ENCODE assay signal across 12 cellular contexts in genomic region chr2:240023792-240024191, GRCh38. TPM values are rescaled to one million over a fixed set of nuclear protein-coding genes. Genes with fewer than 3 reads are reported as not detected.
DNase-seq lines count a peak whose midpoint lies in the region; ATAC-seq and TF ChIP-seq lines count a peak whose summit lies in the region.
"Had no signal": no experiment of that assay in that cellular context is flagged by ENCODE, and none has a peak within 500 bp of the region (broad histone marks: within the 10 kb centered on the region; RNA-seq: fewer than 3 reads in every experiment).

No MANE protein-coding gene starts in this region.

- H3K27ac ChIP-seq in heart left ventricle = no peak overlapping the region
- no peak overlapping the region for H3K27ac ChIP-seq in right cardiac atrium (ENCODE audit: low read length)
- no peak overlapping the region for H3K27ac ChIP-seq in iPS-20b (ENCODE audit: low read length)
- no peak overlapping the region for H3K27ac ChIP-seq in vagina

- WGBS in heart left ventricle, 4 donors = 59 to 74% (median 66%) methylated on average over 9 of the region's 9 CpGs
- WGBS in right cardiac atrium = 76% methylated on average over 9 of the region's 9 CpGs

- CTCF ChIA-PET in activated CD4-positive, alpha-beta memory T cell treated with anti-CD3 and anti-CD28 coated beads for 36 hours (lab: Charles Lee) = no interaction called here

- H3K4me3 ChIP-seq in heart left ventricle = peak overlapping the region in 9 of 12 donors; percentile 85 to 99 (median 96)
- no peak overlapping the region for H3K4me3 ChIP-seq in right cardiac atrium (ENCODE audit: low read length)
- H3K4me3 ChIP-seq in iPS-20b (ENCODE audit: low read length) = peak overlapping the region; percentile 95
- H3K4me3 ChIP-seq in vagina = peak overlapping the region; percentile 81 to 96

- peaks cover 19% of the 10 kb centered on the region for H3K4me1 Mint-ChIP-seq in activated CD4-positive, alpha-beta memory T cell treated with anti-CD3 and anti-CD28 coated beads for 36 hours (ENCODE audit: low read depth)

- peak overlapping the region; percentile 93 for H3K4me3 Mint-ChIP-seq in activated CD4-positive, alpha-beta memory T cell treated with anti-CD3 and anti-CD28 coated beads for 36 hours

- peak overlapping the region; percentile 87 for H3K27ac Mint-ChIP-seq in activated CD4-positive, alpha-beta memory T cell treated with anti-CD3 and anti-CD28 coated beads for 36 hours

- no peak for DNase-seq in heart left ventricle
- no peak for DNase-seq in right cardiac atrium
- peak; percentile 15 for DNase-seq in activated CD4-positive, alpha-beta memory T cell treated with anti-CD3 and anti-CD28 coated beads for 36 hours
- no peak for DNase-seq in vagina (ENCODE audit: extremely low spot score in 2 of 2)
- no peak for DNase-seq in NCI-H1436 treated with DMSO at 0.1 percent for 48 hours (lab: John Stamatoyannopoulos, UW)
- DNase-seq in SK-N-DZ (ENCODE audit: low spot score) = no peak
- DNase-seq: DMS 273 treated with DMSO at 0.1 percent for 48 hours had no signal

- H3K9me3 ChIP-seq in heart left ventricle = no peaks in the 10 kb centered on the region
- no peaks in the 10 kb centered on the region for H3K9me3 ChIP-seq in right cardiac atrium (ENCODE audit: control insufficient read depth, low read length)
- no peaks in the 10 kb centered on the region for H3K9me3 ChIP-seq in iPS-20b (ENCODE audit: insufficient read depth, low read depth, low read length)
- H3K9me3 ChIP-seq in vagina = no peaks in the 10 kb centered on the region

- H3K27me3 Mint-ChIP-seq in activated CD4-positive, alpha-beta memory T cell treated with anti-CD3 and anti-CD28 coated beads for 36 hours = no peaks in the 10 kb centered on the region

- no peak for TF ChIP-seq POLR2A in heart left ventricle (IDR thresholded peaks at IDR 0.05)
- no peak for TF ChIP-seq POLR2A in vagina (IDR thresholded peaks at IDR 0.05)

- peak overlapping the region; percentile 80; the same call in 1 of the 2 replicates for H3K9ac ChIP-seq in iPS-20b (ENCODE audit: low read depth, low read length)

- H3K36me3 Mint-ChIP-seq in activated CD4-positive, alpha-beta memory T cell treated with anti-CD3 and anti-CD28 coated beads for 36 hours = peaks cover 16% of the 10 kb centered on the region

- no peaks in the 10 kb centered on the region for H3K9me3 Mint-ChIP-seq in activated CD4-positive, alpha-beta memory T cell treated with anti-CD3 and anti-CD28 coated beads for 36 hours

- peaks cover 0 to 33% (median 15%) of the 10 kb centered on the region in 12 donors for H3K4me1 ChIP-seq in heart left ventricle
- no peaks in the 10 kb centered on the region for H3K4me1 ChIP-seq in right cardiac atrium (ENCODE audit: control insufficient read depth, insufficient read depth, low read length)
- H3K4me1 ChIP-seq in iPS-20b (ENCODE audit: insufficient read depth, low read length) = no peaks in the 10 kb centered on the region
- H3K4me1 ChIP-seq in vagina = peaks cover 28% of the 10 kb centered on the region

- H3K27me3 ChIP-seq in heart left ventricle (no peaks in the 10 kb centered on the region), right cardiac atrium (ENCODE audit: control insufficient read depth, insufficient read depth) (no peaks in the 10 kb centered on the region), iPS-20b (ENCODE audit: insufficient read depth, low read length) (no peaks in the 10 kb centered on the region), vagina (no peaks in the 10 kb centered on the region)

- TF ChIP-seq CTCF in heart left ventricle (IDR thresholded peaks at IDR 0.05) (no peak), vagina (IDR thresholded peaks at IDR 0.05) (no peak)

- intact Hi-C loops in heart left ventricle (cut with DNase I) (loop anchor here in 2 of 10 donors (2.0 to 10.0 kb wide), 2 partner anchors 113 to 541 kb away; partner anchors contain the start of genes COPS9 (in 1 of the 2), DUSP28 (in 1 of the 2) and RNPEPL1 (in 1 of the 2)), right cardiac atrium (cut with DNase I) (no loop called here), vagina (cut with DNase I) (no loop called here)
- intact Hi-C loops in activated CD4-positive, alpha-beta memory T cell treated with anti-CD3 and anti-CD28 coated beads for 36 hours (cut with micrococcal nuclease) = loop anchor here (5.0 to 10.0 kb wide), 3 partner anchors 541 to 1329 kb away; partner anchors contain the start of genes DUSP28, HDAC4 and RNPEPL1

- POLR2A ChIA-PET in activated CD4-positive, alpha-beta memory T cell treated with anti-CD3 and anti-CD28 coated beads for 36 hours (lab: Charles Lee) = no interaction called here

- ATAC-seq in heart left ventricle (no peak), right cardiac atrium (no peak), GM21367 (IDR thresholded peaks at IDR 0.05; ENCODE audit: unreplicated experiment) (no peak)

- H3K36me3 ChIP-seq in heart left ventricle (peaks cover 0 to 26% (median 23%) of the 10 kb centered on the region in 9 donors), iPS-20b (ENCODE audit: insufficient read depth, low read depth, low read length) (peaks cover 23% of the 10 kb centered on the region), vagina (peaks cover 0 to 21% of the 10 kb centered on the region in 2 donors)

RNA-seq across cellular contexts. Expression of gene NDUFA10, which starts 1.4 kb away (rescaled TPM):
- total RNA-seq in heart left ventricle (100 to 1,000 TPM; 249 to 577 (median 355) TPM), right cardiac atrium (100 to 1,000 TPM; 186 to 266 (median 240) TPM), vagina (72.2 TPM)
- polyA plus RNA-seq in heart left ventricle (100 to 1,000 TPM; 170 to 189 TPM), right cardiac atrium (176 TPM)
- total RNA-seq in activated CD4-positive, alpha-beta memory T cell treated with anti-CD3 and anti-CD28 coated beads for 36 hours = 100 to 1,000 TPM; 133 to 134 TPM
- 102 and 148 TPM in 2 replicates for polyA plus RNA-seq in SK-N-DZ (2014; cell fraction: cytosol; rRNA removed)
- polyA plus RNA-seq in SK-N-DZ (2014; cell fraction: nucleus; rRNA removed) = 58.5 and 82.3 TPM in 2 replicates

RNA-seq across cellular contexts. Expression of gene OR6B2, which starts 6.4 kb away (rescaled TPM):
- total RNA-seq in heart left ventricle (not detected), right cardiac atrium (not detected), vagina (not detected)
- polyA plus RNA-seq in heart left ventricle (not detected), right cardiac atrium (not detected)
- total RNA-seq in activated CD4-positive, alpha-beta memory T cell treated with anti-CD3 and anti-CD28 coated beads for 36 hours = not detected
- not detected in 2 replicates for polyA plus RNA-seq in SK-N-DZ (2014; cell fraction: cytosol; rRNA removed)
- polyA plus RNA-seq in SK-N-DZ (2014; cell fraction: nucleus; rRNA removed) = not detected in 2 replicates
- total RNA-seq: bronchial epithelial cell, HT1080, kidney epithelial cell had no signal

RNA-seq across cellular contexts. Expression of gene OR6B3, which starts 29.5 kb away (rescaled TPM):
- total RNA-seq in heart left ventricle (not detected), right cardiac atrium (not detected), vagina (not detected)
- polyA plus RNA-seq in heart left ventricle (not detected), right cardiac atrium (not detected)
- not detected for total RNA-seq in activated CD4-positive, alpha-beta memory T cell treated with anti-CD3 and anti-CD28 coated beads for 36 hours
- polyA plus RNA-seq in SK-N-DZ (2014; cell fraction: cytosol; rRNA removed) = not detected in 2 replicates
- polyA plus RNA-seq in SK-N-DZ (2014; cell fraction: nucleus; rRNA removed) = not detected in 2 replicates
- total RNA-seq: bronchial epithelial cell, HT1080, kidney epithelial cell had no signal
